Comparison of ENCODE assay signal across 16 cellular contexts in genomic region chr9:114413909-114414308, GRCh38. TPM values are rescaled to one million over a fixed set of nuclear protein-coding genes. Genes with fewer than 3 reads are reported as not detected.
DNase-seq lines count a peak whose midpoint lies in the region; ATAC-seq, FAIRE-seq and TF ChIP-seq lines count a peak whose summit lies in the region.
"Had no signal": no experiment of that assay in that cellular context is flagged by ENCODE, and none has a peak within 500 bp of the region (broad histone marks: within the 10 kb centered on the region; RNA-seq: fewer than 3 reads in every experiment).

No MANE protein-coding gene starts in this region.

- no peaks in the 10 kb centered on the region for H3K9me2 ChIP-seq in GM23248 (ENCODE audit: insufficient read depth)

- H3K4me1 ChIP-seq in GM23248 (ENCODE audit: insufficient read depth) (peaks cover 15% of the 10 kb centered on the region; the same call in 1 of the 2 replicates), astrocyte (ENCODE audit: insufficient read depth, low read length) (peaks cover 14% of the 10 kb centered on the region), gastroesophageal sphincter (peaks cover 0 to 16% (median 0%) of the 10 kb centered on the region in 3 donors), stomach (peaks cover 0 to 16% (median 7%) of the 10 kb centered on the region in 4 donors), lower lobe of right lung (peaks cover 10% of the 10 kb centered on the region)

- peaks cover 6% of the 10 kb centered on the region for H3K36me3 Mint-ChIP-seq in astrocyte (ENCODE audit: low read depth, unreplicated experiment)

- H3K4me3 Mint-ChIP-seq in astrocyte (ENCODE audit: unreplicated experiment), result no peak overlapping the region
- H3K4me3 Mint-ChIP-seq: memory B cell; stimulated activated naive CD8-positive, alpha-beta T cell treated with anti-CD3 and anti-CD28 coated beads, Interleukin-15, amount 100 ng/mL, for 72 hours had no signal

- H3K4me1 Mint-ChIP-seq in astrocyte (ENCODE audit: low read depth, unreplicated experiment), result peaks cover 39% of the 10 kb centered on the region

- H3K9ac ChIP-seq in GM23248, result no peak overlapping the region
- no peak overlapping the region for H3K9ac ChIP-seq in astrocyte (ENCODE audit: low read length)

- H3K36me3 ChIP-seq in GM23248 (ENCODE audit: low read depth), result no peaks in the 10 kb centered on the region
- no peaks in the 10 kb centered on the region for H3K36me3 ChIP-seq in astrocyte (ENCODE audit: insufficient read depth, low read length)
- H3K36me3 ChIP-seq in gastroesophageal sphincter, result peaks cover 0 to 14% of the 10 kb centered on the region in 2 donors
- H3K36me3 ChIP-seq in stomach, result peaks cover 0 to 19% (median 5%) of the 10 kb centered on the region in 4 donors
- no peaks in the 10 kb centered on the region for H3K36me3 ChIP-seq in lower lobe of right lung

- H3K27me3 ChIP-seq in GM23248 (replicated peaks; ENCODE audit: insufficient read depth) (no peaks in the 10 kb centered on the region), astrocyte (ENCODE audit: insufficient read depth, low read length) (peaks cover 7% of the 10 kb centered on the region), gastroesophageal sphincter (no peaks in the 10 kb centered on the region), stomach (no peaks in the 10 kb centered on the region), lower lobe of right lung (ENCODE audit: low read depth) (no peaks in the 10 kb centered on the region)

- ATAC-seq in gastroesophageal sphincter (peak; percentile 50), lower lobe of right lung (no peak)
- ATAC-seq: stimulated activated naive CD8-positive, alpha-beta T cell treated with anti-CD3 and anti-CD28 coated beads, Interleukin-15, amount 100 ng/mL, for 72 hours had no signal

- H3F3A ChIP-seq in GM23248 (ENCODE audit: insufficient read depth), result no peaks in the 10 kb centered on the region

- WGBS in GM23248 (ENCODE audit: low coverage in 1 of 2, low lambda C conversion rate in 2 of 2, missing lambda C conversion rate in 2 of 2), 2 experiments, result 46 to 54% methylated on average over 5 of the region's 5 CpGs
- 6 to 14% methylated on average over 1 to 3 of the region's 5 CpGs for WGBS in gastroesophageal sphincter (ENCODE audit: low coverage in 1 of 2), 2 donors
- WGBS in stomach, 5 donors, result 44 to 65% (median 51%) methylated on average over 5 of the region's 5 CpGs

- no peak for TF ChIP-seq CTCF in astrocyte (IDR thresholded peaks at IDR 0.05; ENCODE audit: insufficient read depth, low read depth, low read length)
- TF ChIP-seq CTCF in gastroesophageal sphincter (IDR thresholded peaks at IDR 0.05), result no peak
- no peak for TF ChIP-seq CTCF in stomach (IDR thresholded peaks at IDR 0.05)
- TF ChIP-seq CTCF in lower lobe of right lung (IDR thresholded peaks at IDR 0.05), result no peak

- H3K79me2 ChIP-seq in GM23248 (ENCODE audit: insufficient read depth), result no peaks in the 10 kb centered on the region
- H3K79me2 ChIP-seq in astrocyte (ENCODE audit: insufficient read depth, low read length), result no peaks in the 10 kb centered on the region

- H3K9me3 Mint-ChIP-seq in astrocyte (ENCODE audit: unreplicated experiment), result no peaks in the 10 kb centered on the region
- H3K9me3 Mint-ChIP-seq: stimulated activated naive CD8-positive, alpha-beta T cell treated with anti-CD3 and anti-CD28 coated beads, Interleukin-15, amount 100 ng/mL, for 72 hours had no signal

- H3K4me3 ChIP-seq in GM23248 (no peak overlapping the region), astrocyte (ENCODE audit: insufficient read depth, low read depth, low read length) (no peak overlapping the region), gastroesophageal sphincter (no peak overlapping the region), stomach (no peak overlapping the region), lower lobe of right lung (no peak overlapping the region)

- H3K27me3 Mint-ChIP-seq in astrocyte (ENCODE audit: low read depth, unreplicated experiment), result peaks cover 5% of the 10 kb centered on the region
- H3K27me3 Mint-ChIP-seq: memory B cell; stimulated activated naive CD8-positive, alpha-beta T cell treated with anti-CD3 and anti-CD28 coated beads, Interleukin-15, amount 100 ng/mL, for 72 hours had no signal

- peak; percentile 75 for FAIRE-seq in astrocyte (lab: Jason Lieb, UNC)
- FAIRE-seq: TTC549 had no signal

- intact Hi-C loops in stomach (cut with DNase I; ENCODE audit: low total_unique reads) (no loop called here), lower lobe of right lung (cut with DNase I) (no loop called here)

- no peaks in the 10 kb centered on the region for H3K9me3 ChIP-seq in GM23248 (ENCODE audit: low read depth)
- no peaks in the 10 kb centered on the region for H3K9me3 ChIP-seq in astrocyte (ENCODE audit: insufficient read depth, low read depth, low read length)
- H3K9me3 ChIP-seq in gastroesophageal sphincter, result no peaks in the 10 kb centered on the region
- no peaks in the 10 kb centered on the region for H3K9me3 ChIP-seq in stomach
- no peaks in the 10 kb centered on the region for H3K9me3 ChIP-seq in lower lobe of right lung

- TF ChIP-seq EP300 in gastroesophageal sphincter (IDR thresholded peaks at IDR 0.05) (no peak), stomach (IDR thresholded peaks at IDR 0.05) (no peak)

- no peaks in the 10 kb centered on the region for H4K20me1 ChIP-seq in GM23248 (ENCODE audit: insufficient read depth)
- H4K20me1 ChIP-seq in astrocyte (ENCODE audit: insufficient read depth, low read length), result peaks cover 4% of the 10 kb centered on the region

- H3K4me2 ChIP-seq in GM23248 (ENCODE audit: unreplicated experiment) (no peak overlapping the region), astrocyte (ENCODE audit: low read length) (no peak overlapping the region)

- peak; percentile 64 for DNase-seq in GM23248
- DNase-seq in astrocyte (ENCODE audit: low read depth), result peak; percentile 71
- no peak for DNase-seq in stomach
- DNase-seq in SKM-1 (lab: John Stamatoyannopoulos, UW; ENCODE audit: unreplicated experiment), result no peak
- no peak for DNase-seq in anterior cingulate cortex (lab: John Stamatoyannopoulos, UW)
- DNase-seq in lower lobe of right lung, result no peak
- DNase-seq: activated CD8-positive, alpha-beta memory T cell treated with anti-CD3 and anti-CD28 coated beads, Interleukin-2, amount 50 U/mL, for 4 hours; amniotic stem cell; hypothalamus; NCI-H526 treated with DMSO at 0.1 percent for 48 hours; Right ventricle myocardium superior; stimulated activated CD4-positive, alpha-beta T cell treated with anti-CD3 and anti-CD28 coated beads, Interleukin-4, amount 100 ng/mL, for 4 hours; stimulated activated naive CD8-positive, alpha-beta T cell treated with anti-CD3 and anti-CD28 coated beads, Interleukin-15, amount 100 ng/mL, for 72 hours had no signal

- H2AFZ ChIP-seq in GM23248, result no peak overlapping the region
- no peak overlapping the region for H2AFZ ChIP-seq in astrocyte (ENCODE audit: low read depth, low read length)

- TF ChIP-seq POLR2A in gastroesophageal sphincter (IDR thresholded peaks at IDR 0.05) (no peak), stomach (IDR thresholded peaks at IDR 0.05) (no peak)

- peak overlapping the region; percentile 47 for H3K27ac Mint-ChIP-seq in astrocyte (ENCODE audit: unreplicated experiment)
- H3K27ac Mint-ChIP-seq: memory B cell had no signal

- H3K27ac ChIP-seq in GM23248, result no peak overlapping the region
- H3K27ac ChIP-seq in astrocyte (ENCODE audit: low read depth, low read length), result no peak overlapping the region
- H3K27ac ChIP-seq in gastroesophageal sphincter, result peak overlapping the region in 3 of 4 donors; percentile 6 to 42 (median 24)
- H3K27ac ChIP-seq in stomach, result peak overlapping the region in 4 of 5 donors; percentile 26 to 75 (median 48)
- no peak overlapping the region for H3K27ac ChIP-seq in lower lobe of right lung

- in situ Hi-C loops in GM23248 (cut with MboI), result no loop called here

RNA-seq across cellular contexts. Expression of gene AKNA, which starts 26.1 kb away (rescaled TPM):
- total RNA-seq in GM23248 (2014; rRNA removed; shearing (Covaris generic)), result 6.6 and 8.1 TPM in 2 replicates
- 1.8 and 1.9 TPM in 2 replicates for polyA plus RNA-seq in GM23248 (2016; fragmentation: Nextera tagmentation; extraction: Ambion mirVana)
- 16.0 and 16.4 TPM in 2 replicates for total RNA-seq in astrocyte
- total RNA-seq in gastroesophageal sphincter, result 10 to 100 TPM in 3 of 4 donors, 1 to 10 TPM in 1; 8.8 to 24.3 (median 19.0) TPM
- total RNA-seq in stomach, result 10 to 100 TPM; 13.4 to 85.8 (median 31.0) TPM
- 10 to 100 TPM; 12.2 to 13.6 (median 12.3) TPM for polyA plus RNA-seq in stomach
- total RNA-seq in lower lobe of right lung, result 66.9 TPM

Comparison
In these comparisons a context has a peak if more than half of its experiments do, and no peak if none do; other contexts are left out.
1. DNase-seq: peak in GM23248 (single experiment) and astrocyte (single experiment); none in stomach (single experiment), SKM-1 (single experiment), anterior cingulate cortex (0 of 58) and lower lobe of right lung (single experiment).
2. H3K27ac ChIP-seq: peak in gastroesophageal sphincter (3 of 4) and stomach (4 of 5); none in GM23248 (single experiment), astrocyte (single experiment) and lower lobe of right lung (single experiment).